Comparison of ENCODE assay signal across 24 cellular contexts in the genomic region with DNA sequence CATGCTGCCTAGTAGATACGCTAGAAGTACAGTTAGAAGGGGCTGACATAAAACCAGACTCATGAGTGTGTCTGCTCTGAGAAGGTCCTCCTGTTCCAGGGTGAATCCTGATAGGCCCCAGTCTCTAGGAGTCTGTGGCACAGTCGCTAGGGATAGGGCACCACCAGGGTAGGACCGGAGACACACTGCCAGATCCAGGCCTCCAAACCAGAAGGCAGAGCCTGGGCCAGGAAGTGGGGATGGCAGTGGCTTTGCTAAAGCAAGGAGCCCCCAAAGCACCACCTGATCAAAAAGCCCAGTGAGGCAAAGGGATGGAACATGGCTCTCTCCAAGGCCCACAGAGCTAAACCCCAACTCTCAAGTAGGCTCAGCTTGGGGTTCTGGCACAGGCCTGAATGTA.
"Had no signal": no experiment of that assay in that cellular context is flagged by ENCODE, and none has a peak within 500 bp of the region (broad histone marks: within the 10 kb centered on the region; RNA-seq: fewer than 3 reads in every experiment).

No MANE protein-coding gene starts in this region.

- H3K4me2 ChIP-seq: smooth muscle cell had no signal

- H3K36me3 ChIP-seq: neutrophil, prostate gland, right atrium auricular region, stomach, thoracic aorta, tibial nerve, upper lobe of left lung had no signal

- DNase-seq: central memory CD4-positive, alpha-beta T cell; dermis blood vessel endothelial cell; effector memory CD8-positive, alpha-beta T cell; erythroblast; naive B cell; nephron progenitor cell; stimulated activated CD4-positive, alpha-beta T cell treated with anti-CD3 and anti-CD28 coated beads, Interleukin-12 subunit alpha, Interleukin-12 subunit beta, amount 100 ng/mL, for 4 hours; stimulated activated CD4-positive, alpha-beta T cell treated with anti-CD3 and anti-CD28 coated beads, Interleukin-1b, Interleukin-23, amount 100 ng/mL, for 48 hours; stimulated activated CD4-positive, alpha-beta T cell treated with anti-CD3 and anti-CD28 coated beads, Interleukin-4, amount 100 ng/mL, for 1 hour; stimulated activated CD8-positive, alpha-beta memory T cell treated with anti-CD3 and anti-CD28 coated beads, Interleukin-4, amount 100 ng/mL, for 48 hours; stimulated activated naive CD4-positive, alpha-beta T cell treated with Interleukin-2 at 50 U/mL for 16 hours; stomach; upper lobe of left lung had no signal

- H3K27ac ChIP-seq: coronary artery, neutrophil, parathyroid adenoma, prostate gland, right atrium auricular region, stomach, thoracic aorta, tibial nerve, upper lobe of left lung had no signal

- ATAC-seq: effector memory CD8-positive, alpha-beta T cell; left lobe of liver; sciatic nerve had no signal

- H3K4me1 ChIP-seq: prostate gland, upper lobe of left lung had no signal

- H3K27me3 ChIP-seq: right atrium auricular region, stomach, tibial nerve, upper lobe of left lung had no signal

- H3K9me3 ChIP-seq: neutrophil, prostate gland, right atrium auricular region, stomach, thoracic aorta, tibial nerve, upper lobe of left lung had no signal

- H3K4me3 ChIP-seq: coronary artery, lung, prostate gland, right atrium auricular region, smooth muscle cell, stomach, thoracic aorta, tibial nerve, upper lobe of left lung had no signal

- H2AFZ ChIP-seq: parathyroid adenoma had no signal

- H3K79me2 ChIP-seq: parathyroid adenoma had no signal
